9 cellular contexts compared by ENCODE assay signal in genomic region chr6:108157972-108158441, GRCh38. TPM values are rescaled to one million over a fixed set of nuclear protein-coding genes. Genes with fewer than 3 reads are reported as not detected.
DNase-seq lines count a peak whose midpoint lies in the region; ATAC-seq and TF ChIP-seq lines count a peak whose summit lies in the region.
"Had no signal": no experiment of that assay in that cellular context is flagged by ENCODE, and none has a peak within 500 bp of the region (broad histone marks: within the 10 kb centered on the region; RNA-seq: fewer than 3 reads in every experiment).

No MANE protein-coding gene starts in this region.

- H3K79me2 ChIP-seq in neural cell (replicated peaks; ENCODE audit: insufficient read depth, low read length) = no peaks in the 10 kb centered on the region

- no peaks in the 10 kb centered on the region for H3K9me2 ChIP-seq in neural cell (ENCODE audit: insufficient read depth, low read length)

- peaks cover 95% of the 10 kb centered on the region for H3K27me3 ChIP-seq in BE2C
- peaks cover 88% of the 10 kb centered on the region for H3K27me3 ChIP-seq in H7 (ENCODE audit: control insufficient read depth, insufficient read depth, low read length)
- H3K27me3 ChIP-seq in breast epithelium = peaks cover 4 to 98% of the 10 kb centered on the region in 2 donors
- peaks cover 77% of the 10 kb centered on the region for H3K27me3 ChIP-seq in neural cell (ENCODE audit: insufficient read depth, low read depth, low read length)

- H3F3A ChIP-seq in neural cell (ENCODE audit: insufficient read depth, low read length, poor library complexity, severe bottlenecking) = no peaks in the 10 kb centered on the region

- H4K20me1 ChIP-seq in neural cell (ENCODE audit: insufficient read depth) = no peaks in the 10 kb centered on the region

- H3K9ac ChIP-seq in neural cell (ENCODE audit: low read length) = no peak overlapping the region

- H2AFZ ChIP-seq in neural cell (ENCODE audit: low read depth, low read length) = no peak overlapping the region

- ATAC-seq in GM21576 (IDR thresholded peaks at IDR 0.05; ENCODE audit: unreplicated experiment) = no peak
- ATAC-seq in HG02571 (IDR thresholded peaks at IDR 0.05; ENCODE audit: unreplicated experiment) = no peak
- ATAC-seq in GM21360 (IDR thresholded peaks at IDR 0.05; ENCODE audit: unreplicated experiment) = no peak

- H3K4me2 ChIP-seq in neural cell (ENCODE audit: low read length) = no peak overlapping the region

- H3K4me1 ChIP-seq in BE2C (no peaks in the 10 kb centered on the region), breast epithelium (peaks cover 0 to 10% of the 10 kb centered on the region in 2 donors)

- no peaks in the 10 kb centered on the region for H3K9me3 ChIP-seq in BE2C
- H3K9me3 ChIP-seq in breast epithelium = no peaks in the 10 kb centered on the region
- H3K9me3 ChIP-seq in neural cell (ENCODE audit: low read length) = no peaks in the 10 kb centered on the region

- H3K27ac ChIP-seq in breast epithelium (no peak overlapping the region), neural cell (ENCODE audit: low read length) (no peak overlapping the region)

- no peak for TF ChIP-seq EP300 in neural cell (conservative IDR thresholded peaks at IDR 0.05; ENCODE audit: poor library complexity, severe bottlenecking)

- TF ChIP-seq RAD21 in neural cell (conservative IDR thresholded peaks at IDR 0.05) = no peak

- TF ChIP-seq POLR2A in breast epithelium (IDR thresholded peaks at IDR 0.05) = no peak

- H3K36me3 ChIP-seq in BE2C (no peaks in the 10 kb centered on the region), H7 (replicated peaks; ENCODE audit: control insufficient read depth, insufficient read depth, low read length) (no peaks in the 10 kb centered on the region), breast epithelium (no peaks in the 10 kb centered on the region), neural cell (ENCODE audit: insufficient read depth, low read length) (no peaks in the 10 kb centered on the region)

- DNase-seq in BE2C = no peak
- peak; percentile 66 for DNase-seq in H7
- DNase-seq in breast epithelium (ENCODE audit: low spot score in 2 of 2) = no peak
- DNase-seq in cerebellar nuclear complex (lab: John Stamatoyannopoulos, UW) = no peak

- TF ChIP-seq CTCF in BE2C (IDR thresholded peaks at IDR 0.05; ENCODE audit: low read depth, low read length) (no peak), breast epithelium (IDR thresholded peaks at IDR 0.05) (no peak), neural cell (IDR thresholded peaks at IDR 0.05; ENCODE audit: poor library complexity, severe bottlenecking) (no peak)

- intact Hi-C loops in breast epithelium (cut with DNase I; ENCODE audit: low total_unique reads) = no loop called here

- 0 out of 2 replicates have a peak overlapping the region, but pooled peaks have one; percentile 20 for H3K4me3 ChIP-seq in BE2C (ENCODE audit: low read depth, low read length)
- H3K4me3 ChIP-seq in H7 (ENCODE audit: insufficient read depth, low read depth, low read length) = no peak overlapping the region
- H3K4me3 ChIP-seq in breast epithelium = peak overlapping the region in 2 of 3 donors; percentile 22 to 57
- peak overlapping the region; percentile 38 for H3K4me3 ChIP-seq in neural cell (ENCODE audit: low read length)

TF ChIP-seq in neural cell, 6 proteins besides CTCF, POLR2A, EP300 and RAD21:
- no peak for TF ChIP-seq POLR2AphosphoS5 (IDR thresholded peaks at IDR 0.05)
- TF ChIP-seq MXI1 (conservative IDR thresholded peaks at IDR 0.05; ENCODE audit: poor library complexity, severe bottlenecking) = no peak
- no peak for TF ChIP-seq SMC3 (conservative IDR thresholded peaks at IDR 0.05; ENCODE audit: poor library complexity)
- TF ChIP-seq EZH2 (IDR thresholded peaks at IDR 0.05; ENCODE audit: borderline replicate concordance, insufficient read depth, low read length, poor library complexity, severe bottlenecking) = peak; percentile 74
- TF ChIP-seq REST (IDR thresholded peaks at IDR 0.05; ENCODE audit: borderline replicate concordance) = no peak

RNA-seq across cellular contexts. Expression of gene NR2E1, which starts 7.8 kb away (rescaled TPM):
- not detected for polyA plus RNA-seq in BE2C (2012; ENCODE audit: insufficient read depth, insufficient read length, low read depth)
- not detected in 2 replicates for total RNA-seq in H7 (2014; rRNA removed; shearing (Covaris generic))
- total RNA-seq in breast epithelium = under 1 TPM in 1 of 3 donors, not detected in 2; 0.33 TPM
- 0.50 and 1.3 TPM in 2 replicates for polyA plus RNA-seq in neural cell
- polyA minus RNA-seq in neural cell = 1.3 and 1.7 TPM in 2 replicates
- total RNA-seq: NCI-H460 had no signal
